Comparison of ENCODE assay signal across 1 cellular context in the genomic region with DNA sequence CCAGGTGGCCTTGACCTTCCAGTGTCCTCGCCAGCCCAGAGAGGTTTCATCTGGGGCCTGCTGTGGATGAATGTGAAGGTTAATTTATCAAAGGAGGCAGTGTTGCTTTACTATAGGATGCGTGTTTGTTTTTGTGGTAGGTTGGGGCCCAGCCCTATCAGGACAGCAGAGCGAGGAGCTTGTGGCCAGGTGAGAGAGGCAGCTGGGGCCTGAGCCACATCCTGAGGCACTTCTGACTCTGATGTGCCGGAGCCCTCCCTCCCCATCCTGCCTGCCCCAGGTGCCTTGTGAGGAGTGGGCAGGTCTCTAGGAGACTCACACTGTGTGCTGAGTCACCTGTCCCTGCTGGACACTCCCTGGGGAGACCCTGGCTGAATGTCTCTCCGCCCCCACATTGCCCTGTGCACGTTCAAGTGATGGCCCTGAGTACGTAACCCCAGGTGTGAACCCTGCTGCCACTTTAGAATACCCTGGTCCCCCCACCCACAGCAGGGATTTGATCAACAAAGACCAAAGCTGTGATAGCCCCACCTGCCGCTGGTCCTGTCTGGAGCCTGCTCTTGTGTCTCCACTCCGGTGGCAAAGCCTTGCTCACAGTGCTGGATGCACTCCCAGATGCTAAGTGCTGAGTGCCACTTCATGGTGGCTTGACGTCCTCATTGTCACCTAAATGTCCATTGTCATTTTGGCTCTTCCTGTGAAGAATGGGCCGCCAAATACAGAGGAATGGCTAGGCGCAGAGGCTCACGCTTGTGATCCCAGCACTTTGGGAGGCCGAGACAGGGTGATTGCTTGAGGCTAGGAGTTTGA.
TF ChIP-seq lines count a peak whose summit lies in the region.

No MANE protein-coding gene starts in this region.

TF ChIP-seq in WTC11, 78 proteins besides CTCF, POLR2A, EP300 and RAD21 (continued from another document):
- TF ChIP-seq, protein P1, sequence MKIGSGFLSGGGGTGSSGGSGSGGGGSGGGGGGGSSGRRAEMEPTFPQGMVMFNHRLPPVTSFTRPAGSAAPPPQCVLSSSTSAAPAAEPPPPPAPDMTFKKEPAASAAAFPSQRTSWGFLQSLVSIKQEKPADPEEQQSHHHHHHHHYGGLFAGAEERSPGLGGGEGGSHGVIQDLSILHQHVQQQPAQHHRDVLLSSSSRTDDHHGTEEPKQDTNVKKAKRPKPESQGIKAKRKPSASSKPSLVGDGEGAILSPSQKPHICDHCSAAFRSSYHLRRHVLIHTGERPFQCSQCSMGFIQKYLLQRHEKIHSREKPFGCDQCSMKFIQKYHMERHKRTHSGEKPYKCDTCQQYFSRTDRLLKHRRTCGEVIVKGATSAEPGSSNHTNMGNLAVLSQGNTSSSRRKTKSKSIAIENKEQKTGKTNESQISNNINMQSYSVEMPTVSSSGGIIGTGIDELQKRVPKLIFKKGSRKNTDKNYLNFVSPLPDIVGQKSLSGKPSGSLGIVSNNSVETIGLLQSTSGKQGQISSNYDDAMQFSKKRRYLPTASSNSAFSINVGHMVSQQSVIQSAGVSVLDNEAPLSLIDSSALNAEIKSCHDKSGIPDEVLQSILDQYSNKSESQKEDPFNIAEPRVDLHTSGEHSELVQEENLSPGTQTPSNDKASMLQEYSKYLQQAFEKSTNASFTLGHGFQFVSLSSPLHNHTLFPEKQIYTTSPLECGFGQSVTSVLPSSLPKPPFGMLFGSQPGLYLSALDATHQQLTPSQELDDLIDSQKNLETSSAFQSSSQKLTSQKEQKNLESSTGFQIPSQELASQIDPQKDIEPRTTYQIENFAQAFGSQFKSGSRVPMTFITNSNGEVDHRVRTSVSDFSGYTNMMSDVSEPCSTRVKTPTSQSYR (CRISPR knock-in tag; IDR thresholded peaks at IDR 0.05): no peak
- TF ChIP-seq, protein P2, sequence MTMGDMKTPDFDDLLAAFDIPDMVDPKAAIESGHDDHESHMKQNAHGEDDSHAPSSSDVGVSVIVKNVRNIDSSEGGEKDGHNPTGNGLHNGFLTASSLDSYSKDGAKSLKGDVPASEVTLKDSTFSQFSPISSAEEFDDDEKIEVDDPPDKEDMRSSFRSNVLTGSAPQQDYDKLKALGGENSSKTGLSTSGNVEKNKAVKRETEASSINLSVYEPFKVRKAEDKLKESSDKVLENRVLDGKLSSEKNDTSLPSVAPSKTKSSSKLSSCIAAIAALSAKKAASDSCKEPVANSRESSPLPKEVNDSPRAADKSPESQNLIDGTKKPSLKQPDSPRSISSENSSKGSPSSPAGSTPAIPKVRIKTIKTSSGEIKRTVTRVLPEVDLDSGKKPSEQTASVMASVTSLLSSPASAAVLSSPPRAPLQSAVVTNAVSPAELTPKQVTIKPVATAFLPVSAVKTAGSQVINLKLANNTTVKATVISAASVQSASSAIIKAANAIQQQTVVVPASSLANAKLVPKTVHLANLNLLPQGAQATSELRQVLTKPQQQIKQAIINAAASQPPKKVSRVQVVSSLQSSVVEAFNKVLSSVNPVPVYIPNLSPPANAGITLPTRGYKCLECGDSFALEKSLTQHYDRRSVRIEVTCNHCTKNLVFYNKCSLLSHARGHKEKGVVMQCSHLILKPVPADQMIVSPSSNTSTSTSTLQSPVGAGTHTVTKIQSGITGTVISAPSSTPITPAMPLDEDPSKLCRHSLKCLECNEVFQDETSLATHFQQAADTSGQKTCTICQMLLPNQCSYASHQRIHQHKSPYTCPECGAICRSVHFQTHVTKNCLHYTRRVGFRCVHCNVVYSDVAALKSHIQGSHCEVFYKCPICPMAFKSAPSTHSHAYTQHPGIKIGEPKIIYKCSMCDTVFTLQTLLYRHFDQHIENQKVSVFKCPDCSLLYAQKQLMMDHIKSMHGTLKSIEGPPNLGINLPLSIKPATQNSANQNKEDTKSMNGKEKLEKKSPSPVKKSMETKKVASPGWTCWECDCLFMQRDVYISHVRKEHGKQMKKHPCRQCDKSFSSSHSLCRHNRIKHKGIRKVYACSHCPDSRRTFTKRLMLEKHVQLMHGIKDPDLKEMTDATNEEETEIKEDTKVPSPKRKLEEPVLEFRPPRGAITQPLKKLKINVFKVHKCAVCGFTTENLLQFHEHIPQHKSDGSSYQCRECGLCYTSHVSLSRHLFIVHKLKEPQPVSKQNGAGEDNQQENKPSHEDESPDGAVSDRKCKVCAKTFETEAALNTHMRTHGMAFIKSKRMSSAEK (CRISPR knock-in tag; IDR thresholded peaks at IDR 0.05; ENCODE audit: borderline replicate concordance): no peak
